20 cellular contexts compared by ENCODE assay signal in the genomic region with DNA sequence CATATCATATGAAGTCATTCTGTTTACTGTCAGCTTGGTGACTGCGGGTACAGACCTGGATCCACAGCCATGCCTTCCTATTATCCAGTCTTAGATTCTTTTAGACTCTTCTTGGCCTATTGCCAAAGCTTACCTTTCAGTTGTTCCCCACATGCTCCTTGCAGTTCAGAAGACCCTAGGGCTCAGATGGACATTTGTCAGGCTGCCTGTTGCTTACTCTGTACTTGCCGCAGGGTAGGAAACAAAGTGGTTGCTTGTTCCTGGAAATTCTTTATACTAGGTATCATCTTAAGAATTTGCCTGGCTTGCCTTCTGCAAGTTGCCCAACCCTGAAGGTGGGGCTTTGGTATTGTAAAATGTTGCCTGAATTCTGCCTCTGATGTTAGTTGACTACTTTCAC. TPM values are rescaled to one million over a fixed set of nuclear protein-coding genes. Genes with fewer than 3 reads are reported as not detected.
DNase-seq lines count a peak whose midpoint lies in the region; ATAC-seq and TF ChIP-seq lines count a peak whose summit lies in the region.
"Had no signal": no experiment of that assay in that cellular context is flagged by ENCODE, and none has a peak within 500 bp of the region (broad histone marks: within the 10 kb centered on the region; RNA-seq: fewer than 3 reads in every experiment).

No MANE protein-coding gene starts in this region.

- no peaks in the 10 kb centered on the region for H3K27me3 Mint-ChIP-seq in CD4-positive, alpha-beta T cell
- no peaks in the 10 kb centered on the region for H3K27me3 Mint-ChIP-seq in CD8-positive, alpha-beta T cell (ENCODE audit: low read depth)
- H3K27me3 Mint-ChIP-seq in activated CD8-positive, alpha-beta T cell treated with anti-CD3 and anti-CD28 coated beads for 36 hours = no peaks in the 10 kb centered on the region

- peak overlapping the region; percentile 87 for H3K27ac Mint-ChIP-seq in CD4-positive, alpha-beta T cell
- peak overlapping the region; percentile 63 for H3K27ac Mint-ChIP-seq in CD8-positive, alpha-beta T cell
- peak overlapping the region; percentile 99 for H3K27ac Mint-ChIP-seq in activated CD8-positive, alpha-beta T cell treated with anti-CD3 and anti-CD28 coated beads for 36 hours
- H3K27ac Mint-ChIP-seq: naive B cell, progenitor cell of endocrine pancreas had no signal

- CTCF ChIA-PET in CD4-positive, alpha-beta T cell (lab: Charles Lee) = interaction anchor here (1.5 to 2.6 kb wide), 3 partner anchors 10 to 52 kb away, joined by 3 to 14 read pairs (median 3); no protein-coding TSS in a partner anchor
- CTCF ChIA-PET in CD8-positive, alpha-beta T cell (lab: Charles Lee) = interaction anchor here (1.1 to 3.0 kb wide), 2 partner anchors 10 to 44 kb away, joined by 3 to 25 read pairs; no protein-coding TSS in a partner anchor
- CTCF ChIA-PET in activated CD8-positive, alpha-beta T cell treated with anti-CD3 and anti-CD28 coated beads for 36 hours (lab: Charles Lee) = interaction anchor here (1.1 to 4.0 kb wide), 10 partner anchors 9 to 246 kb away, joined by 3 to 25 read pairs (median 14); no protein-coding TSS in a partner anchor

- no peak overlapping the region for H3K4me3 ChIP-seq in CD8-positive, alpha-beta T cell (ENCODE audit: low read depth, low read length)
- no peak overlapping the region for H3K4me3 ChIP-seq in epithelial cell of esophagus (ENCODE audit: low read length)
- H3K4me3 ChIP-seq in brain microvascular endothelial cell (ENCODE audit: low read depth, low read length) = no peak overlapping the region
- H3K4me3 ChIP-seq: skin epidermis, suprapubic skin had no signal

- peaks cover 99% of the 10 kb centered on the region for H3K36me3 Mint-ChIP-seq in CD4-positive, alpha-beta T cell (ENCODE audit: low read depth)
- peaks cover 93% of the 10 kb centered on the region for H3K36me3 Mint-ChIP-seq in CD8-positive, alpha-beta T cell
- peaks cover 91% of the 10 kb centered on the region for H3K36me3 Mint-ChIP-seq in activated CD8-positive, alpha-beta T cell treated with anti-CD3 and anti-CD28 coated beads for 36 hours (ENCODE audit: low read depth)
- H3K36me3 Mint-ChIP-seq: naive B cell had no signal

- H3K4me3 Mint-ChIP-seq in CD4-positive, alpha-beta T cell = peak overlapping the region; percentile 75
- H3K4me3 Mint-ChIP-seq in CD8-positive, alpha-beta T cell = no peak overlapping the region
- H3K4me3 Mint-ChIP-seq in activated CD8-positive, alpha-beta T cell treated with anti-CD3 and anti-CD28 coated beads for 36 hours = peak overlapping the region; percentile 7

- peaks cover 52% of the 10 kb centered on the region for H3K4me1 ChIP-seq in CD8-positive, alpha-beta T cell (ENCODE audit: insufficient read depth, low read length)
- H3K4me1 ChIP-seq: BE2C had no signal

- H3K36me3 ChIP-seq in CD8-positive, alpha-beta T cell (ENCODE audit: insufficient read depth, low read length) = peaks cover 25% of the 10 kb centered on the region
- H3K36me3 ChIP-seq in brain microvascular endothelial cell (replicated peaks) = no peaks in the 10 kb centered on the region
- H3K36me3 ChIP-seq: BE2C, suprapubic skin had no signal

- ATAC-seq in CD4-positive, alpha-beta T cell (ENCODE audit: poor library complexity) = no peak
- no peak for ATAC-seq in CD8-positive, alpha-beta T cell
- no peak for ATAC-seq in activated CD8-positive, alpha-beta T cell treated with anti-CD3 and anti-CD28 coated beads for 36 hours
- no peak for ATAC-seq in GM18861 (IDR thresholded peaks at IDR 0.05; ENCODE audit: unreplicated experiment)

- H3K4me1 Mint-ChIP-seq in CD4-positive, alpha-beta T cell (ENCODE audit: low read depth) = peaks cover 95% of the 10 kb centered on the region
- peaks cover 85% of the 10 kb centered on the region for H3K4me1 Mint-ChIP-seq in CD8-positive, alpha-beta T cell (ENCODE audit: low read depth)
- peaks cover 90% of the 10 kb centered on the region for H3K4me1 Mint-ChIP-seq in activated CD8-positive, alpha-beta T cell treated with anti-CD3 and anti-CD28 coated beads for 36 hours (ENCODE audit: low read depth)
- H3K4me1 Mint-ChIP-seq: naive B cell had no signal

- intact Hi-C loops in CD4-positive, alpha-beta T cell (cut with DNase I, micrococcal nuclease) = no loop called here
- intact Hi-C loops in CD8-positive, alpha-beta T cell (cut with DNase I, micrococcal nuclease) = loop anchor here in 1 of 2 experiments (1.0 kb wide), 2 partner anchors 8 to 11 kb away; no protein-coding TSS in a partner anchor
- intact Hi-C loops in activated CD8-positive, alpha-beta T cell treated with anti-CD3 and anti-CD28 coated beads for 36 hours (cut with micrococcal nuclease) = loop anchor here (1.0 kb wide), 1 partner anchor 10 kb away; no protein-coding TSS in a partner anchor

- H3K27me3 ChIP-seq in CD4-positive, alpha-beta T cell (ENCODE audit: control insufficient read depth, insufficient read depth, low read length) = no peaks in the 10 kb centered on the region
- H3K27me3 ChIP-seq in CD8-positive, alpha-beta T cell (ENCODE audit: insufficient read depth, low read length) = no peaks in the 10 kb centered on the region
- no peaks in the 10 kb centered on the region for H3K27me3 ChIP-seq in brain microvascular endothelial cell (replicated peaks)
- H3K27me3 ChIP-seq: BE2C, suprapubic skin had no signal

- no peak for TF ChIP-seq CTCF in CD4-positive, alpha-beta T cell (IDR thresholded peaks at IDR 0.05)
- no peak for TF ChIP-seq CTCF in CD8-positive, alpha-beta T cell (IDR thresholded peaks at IDR 0.05)
- TF ChIP-seq CTCF in activated CD8-positive, alpha-beta T cell treated with anti-CD3 and anti-CD28 coated beads for 36 hours (IDR thresholded peaks at IDR 0.05) = no peak
- no peak for TF ChIP-seq CTCF in epithelial cell of esophagus (IDR thresholded peaks at IDR 0.05; ENCODE audit: insufficient read depth, low read depth, low read length, missing control alignments)
- TF ChIP-seq CTCF in brain microvascular endothelial cell (IDR thresholded peaks at IDR 0.05; ENCODE audit: low read depth, low read length, missing control alignments) = no peak

- peaks cover 3% of the 10 kb centered on the region for H3K9me3 Mint-ChIP-seq in CD4-positive, alpha-beta T cell
- H3K9me3 Mint-ChIP-seq in CD8-positive, alpha-beta T cell = no peaks in the 10 kb centered on the region
- H3K9me3 Mint-ChIP-seq in activated CD8-positive, alpha-beta T cell treated with anti-CD3 and anti-CD28 coated beads for 36 hours = peaks cover 6% of the 10 kb centered on the region

- in situ Hi-C loops in brain microvascular endothelial cell (cut with HindIII; ENCODE audit: low pct_ligation_motif_present, low sequenced_read_pairs) = no loop called here

- H3K27ac ChIP-seq in CD4-positive, alpha-beta T cell (ENCODE audit: low read depth, low read length) = no peak overlapping the region
- H3K27ac ChIP-seq in CD8-positive, alpha-beta T cell (ENCODE audit: low read depth, low read length) = no peak overlapping the region
- H3K27ac ChIP-seq in brain microvascular endothelial cell = no peak overlapping the region
- H3K27ac ChIP-seq: HL-60, suprapubic skin had no signal

- no peak for DNase-seq in CD4-positive, alpha-beta T cell
- DNase-seq in CD8-positive, alpha-beta T cell = no peak
- DNase-seq in activated CD8-positive, alpha-beta T cell treated with anti-CD3 and anti-CD28 coated beads for 36 hours = no peak
- DNase-seq in epithelial cell of esophagus (ENCODE audit: low read depth) = peak; percentile 82
- DNase-seq in brain microvascular endothelial cell = no peak
- DNase-seq in UCSD-AML1 (lab: John Stamatoyannopoulos, UW; ENCODE audit: unreplicated experiment) = no peak
- DNase-seq: BE2C; DMS 273 treated with DMSO at 0.1 percent for 48 hours; hippocampal formation; kidney; naive B cell; NCI-H187 treated with DMSO at 0.1 percent for 48 hours; NCI-H510A; SHP77; stimulated activated CD4-positive, alpha-beta T cell treated with anti-CD3 and anti-CD28 coated beads, Interleukin-4, amount 100 ng/mL, for 4 hours had no signal

- POLR2A ChIA-PET in CD4-positive, alpha-beta T cell (lab: Charles Lee) = interaction anchor here (1.3 to 6.4 kb wide), 6 partner anchors 10 to 24 kb away, joined by 3 to 132 read pairs (median 30); partner anchors contain the start of gene CD28
- POLR2A ChIA-PET in CD8-positive, alpha-beta T cell (lab: Charles Lee) = interaction anchor here (1.5 to 5.6 kb wide), 3 partner anchors 9 to 24 kb away, joined by 4 to 61 read pairs (median 37); no protein-coding TSS in a partner anchor
- POLR2A ChIA-PET in activated CD8-positive, alpha-beta T cell treated with anti-CD3 and anti-CD28 coated beads for 36 hours (lab: Charles Lee) = interaction anchor here (0.7 to 6.4 kb wide), 9 partner anchors 11 to 491 kb away, joined by 3 to 101 read pairs (median 11); partner anchors contain the start of genes CD28 and CYP20A1

- H3K9me3 ChIP-seq in CD4-positive, alpha-beta T cell (ENCODE audit: control insufficient read depth, low read length) = no peaks in the 10 kb centered on the region
- H3K9me3 ChIP-seq in CD8-positive, alpha-beta T cell (ENCODE audit: low read length) = no peaks in the 10 kb centered on the region
- H3K9me3 ChIP-seq: BE2C, suprapubic skin had no signal

RNA-seq across cellular contexts. Expression of gene CD28, which starts 24.4 kb away (rescaled TPM):
- 100 to 1,000 TPM; 128 to 130 TPM for total RNA-seq in CD4-positive, alpha-beta T cell
- 10 to 100 TPM; 78.4 to 80.7 TPM for total RNA-seq in CD8-positive, alpha-beta T cell
- total RNA-seq in activated CD8-positive, alpha-beta T cell treated with anti-CD3 and anti-CD28 coated beads for 36 hours = 10 to 100 TPM; 94.2 to 97.3 TPM
- total RNA-seq: progenitor cell of endocrine pancreas had no signal
